9 cellular contexts compared by ENCODE assay signal in the genomic region with DNA sequence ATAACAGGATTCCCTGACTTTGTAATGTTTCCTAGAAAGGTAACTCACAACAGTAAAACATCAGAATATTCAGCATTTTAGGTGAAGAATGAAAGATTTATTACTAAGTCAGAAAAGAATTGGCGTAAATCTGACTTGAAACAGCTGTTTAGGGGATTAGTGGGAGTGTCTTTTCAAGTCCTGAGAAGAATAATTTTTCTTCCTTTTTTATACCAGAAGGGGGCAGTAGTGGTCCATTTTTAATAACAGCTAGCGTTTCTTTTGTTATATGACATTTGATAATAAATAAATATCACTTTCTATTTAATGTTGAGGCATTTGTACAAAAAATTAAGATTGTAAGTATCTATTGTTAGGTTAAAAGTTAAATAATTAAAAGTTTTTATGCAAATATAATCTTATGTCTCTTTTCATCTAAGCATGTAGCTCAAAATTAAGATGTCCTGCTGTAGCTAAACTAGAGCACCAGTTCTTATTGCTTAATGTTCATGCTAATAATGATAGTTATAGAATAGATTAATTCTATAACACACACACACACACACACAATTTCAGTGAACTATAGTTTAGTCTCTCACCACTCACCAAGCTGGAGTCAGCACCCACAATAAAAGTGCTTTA.
DNase-seq lines count a peak whose midpoint lies in the region; ATAC-seq and TF ChIP-seq lines count a peak whose summit lies in the region.
"Had no signal": no experiment of that assay in that cellular context is flagged by ENCODE, and none has a peak within 500 bp of the region (broad histone marks: within the 10 kb centered on the region; RNA-seq: fewer than 3 reads in every experiment).

No MANE protein-coding gene starts in this region.

- H3K4me1 ChIP-seq in PC-3 (ENCODE audit: insufficient read depth, low read length) (no peaks in the 10 kb centered on the region), esophagus muscularis mucosa (peaks cover 0 to 4% (median 0%) of the 10 kb centered on the region in 4 donors)

- no peaks in the 10 kb centered on the region for H3K9me3 ChIP-seq in PC-3 (ENCODE audit: low read length)
- H3K9me3 ChIP-seq in esophagus muscularis mucosa = no peaks in the 10 kb centered on the region

- H3K27me3 Mint-ChIP-seq in activated CD8-positive, alpha-beta T cell treated with anti-CD3 and anti-CD28 coated beads for 36 hours = no peaks in the 10 kb centered on the region
- H3K27me3 Mint-ChIP-seq in activated CD8-positive, alpha-beta T cell treated with anti-CD3 and anti-CD28 coated beads, Interleukin-2, amount 10 ng/mL, durations not matched to agents 7 days and 5 days (ENCODE audit: low read depth) = no peaks in the 10 kb centered on the region

- no TSS peak for BruUV-seq in PC-3 (replicated peaks; lab: Mats Ljungman, UMichigan)

- H3K4me3 ChIP-seq in PC-3 (ENCODE audit: low read length) (no peak overlapping the region), esophagus muscularis mucosa (no peak overlapping the region)

- H3K9me3 Mint-ChIP-seq in activated CD8-positive, alpha-beta T cell treated with anti-CD3 and anti-CD28 coated beads for 36 hours = no peaks in the 10 kb centered on the region
- H3K9me3 Mint-ChIP-seq in activated CD8-positive, alpha-beta T cell treated with anti-CD3 and anti-CD28 coated beads, Interleukin-2, amount 10 ng/mL, durations not matched to agents 7 days and 5 days (ENCODE audit: insufficient read depth) = no peaks in the 10 kb centered on the region
- H3K9me3 Mint-ChIP-seq: stimulated activated naive CD8-positive, alpha-beta T cell treated with anti-CD3 and anti-CD28 coated beads, Interleukin-15, Interleukin-2, amounts not matched to agents 100 ng/mL and 50 ng/mL, for 24 hours had no signal

- TF ChIP-seq EP300 in esophagus muscularis mucosa (IDR thresholded peaks at IDR 0.05) = no peak

- TF ChIP-seq CTCF in activated CD8-positive, alpha-beta T cell treated with anti-CD3 and anti-CD28 coated beads for 36 hours (IDR thresholded peaks at IDR 0.05) = peak; percentile 77
- TF ChIP-seq CTCF in PC-3 (conservative IDR thresholded peaks at IDR 0.05; ENCODE audit: low read depth, low read length) (peak; percentile 79), esophagus muscularis mucosa (IDR thresholded peaks at IDR 0.05) (peak; percentile 13 to 54 (median 51))

- no peaks in the 10 kb centered on the region for H3K79me2 ChIP-seq in PC-3 (ENCODE audit: low read length)

- no peak for DNase-seq in activated CD8-positive, alpha-beta T cell treated with anti-CD3 and anti-CD28 coated beads for 36 hours
- DNase-seq in activated CD8-positive, alpha-beta T cell treated with anti-CD3 and anti-CD28 coated beads, Interleukin-2, amount 10 ng/mL, durations not matched to agents 7 days and 5 days = no peak
- DNase-seq in HT-29 (ENCODE audit: low spot score) (peak; percentile 83), PC-3 (peak; percentile 87), esophagus muscularis mucosa (ENCODE audit: extremely low spot score) (no peak), renal cortical epithelial cell (ENCODE audit: low read depth) (peak; percentile 41)
- DNase-seq in stimulated activated CD4-positive, alpha-beta T cell treated with anti-CD3 and anti-CD28 coated beads, Interleukin-1b, Interleukin-23, amount 100 ng/mL, for 48 hours = no peak

- intact Hi-C loops in activated CD8-positive, alpha-beta T cell treated with anti-CD3 and anti-CD28 coated beads for 36 hours (cut with micrococcal nuclease) = no loop called here
- intact Hi-C loops in PC-3 (cut with micrococcal nuclease) (loop anchor here (1.0 to 10.0 kb wide), 7 partner anchors 141 to 665 kb away; no protein-coding TSS in a partner anchor), esophagus muscularis mucosa (cut with DNase I) (no loop called here)

- no peak overlapping the region for H3K4me2 ChIP-seq in PC-3 (ENCODE audit: low read length)

- H3K36me3 Mint-ChIP-seq in activated CD8-positive, alpha-beta T cell treated with anti-CD3 and anti-CD28 coated beads for 36 hours (ENCODE audit: low read depth) = no peaks in the 10 kb centered on the region
- no peaks in the 10 kb centered on the region for H3K36me3 Mint-ChIP-seq in activated CD8-positive, alpha-beta T cell treated with anti-CD3 and anti-CD28 coated beads, Interleukin-2, amount 10 ng/mL, durations not matched to agents 7 days and 5 days (ENCODE audit: low read depth)

- no peak overlapping the region for H2AFZ ChIP-seq in PC-3 (ENCODE audit: low read length)

- H3K9ac ChIP-seq in PC-3 (ENCODE audit: low read length) = no peak overlapping the region

- TF ChIP-seq POLR2A in esophagus muscularis mucosa (IDR thresholded peaks at IDR 0.05; ENCODE audit: low read depth) = no peak

- H3K27me3 ChIP-seq in PC-3 (ENCODE audit: low read length) (peaks cover 11% of the 10 kb centered on the region; the same call in 1 of the 2 replicates), esophagus muscularis mucosa (no peaks in the 10 kb centered on the region)

- no peaks in the 10 kb centered on the region for H4K20me1 ChIP-seq in PC-3 (ENCODE audit: low read length)

- no peaks in the 10 kb centered on the region for H3K36me3 ChIP-seq in PC-3 (ENCODE audit: low read depth, low read length)
- H3K36me3 ChIP-seq in esophagus muscularis mucosa = no peaks in the 10 kb centered on the region

- H3F3A ChIP-seq in PC-3 (ENCODE audit: low read length, unreplicated experiment) = no peaks in the 10 kb centered on the region

- no peak for ATAC-seq in activated CD8-positive, alpha-beta T cell treated with anti-CD3 and anti-CD28 coated beads for 36 hours
- no peak for ATAC-seq in activated CD8-positive, alpha-beta T cell treated with anti-CD3 and anti-CD28 coated beads, Interleukin-2, amount 10 ng/mL, durations not matched to agents 7 days and 5 days
- ATAC-seq in PC-3 (peak; percentile 60), GM19463 (IDR thresholded peaks at IDR 0.05; ENCODE audit: unreplicated experiment) (no peak)

- H3K9me2 ChIP-seq in PC-3 (replicated peaks; ENCODE audit: low read length) = no peaks in the 10 kb centered on the region

- no peaks in the 10 kb centered on the region for H3K4me1 Mint-ChIP-seq in activated CD8-positive, alpha-beta T cell treated with anti-CD3 and anti-CD28 coated beads for 36 hours (ENCODE audit: low read depth)
- H3K4me1 Mint-ChIP-seq in activated CD8-positive, alpha-beta T cell treated with anti-CD3 and anti-CD28 coated beads, Interleukin-2, amount 10 ng/mL, durations not matched to agents 7 days and 5 days (ENCODE audit: low read depth) = no peaks in the 10 kb centered on the region

- H3K27ac Mint-ChIP-seq in activated CD8-positive, alpha-beta T cell treated with anti-CD3 and anti-CD28 coated beads for 36 hours = no peak overlapping the region
- no peak overlapping the region for H3K27ac Mint-ChIP-seq in activated CD8-positive, alpha-beta T cell treated with anti-CD3 and anti-CD28 coated beads, Interleukin-2, amount 10 ng/mL, durations not matched to agents 7 days and 5 days
- H3K27ac Mint-ChIP-seq: stimulated activated naive CD8-positive, alpha-beta T cell treated with anti-CD3 and anti-CD28 coated beads, Interleukin-15, Interleukin-2, amounts not matched to agents 100 ng/mL and 50 ng/mL, for 24 hours had no signal

- WGBS in esophagus muscularis mucosa = 10% methylated on average over 2 of the region's 2 CpGs

- CTCF ChIA-PET in activated CD8-positive, alpha-beta T cell treated with anti-CD3 and anti-CD28 coated beads for 36 hours (lab: Charles Lee) = interaction anchor here (0.7 to 3.0 kb wide), 19 partner anchors 10 to 288 kb away, joined by 3 to 24 read pairs (median 4); no protein-coding TSS in a partner anchor
- CTCF ChIA-PET in activated CD8-positive, alpha-beta T cell treated with anti-CD3 and anti-CD28 coated beads, Interleukin-2, amount 10 ng/mL, durations not matched to agents 7 days and 5 days (lab: Charles Lee) = interaction anchor here (0.8 to 3.4 kb wide), 6 partner anchors 9 to 776 kb away, joined by 3 to 19 read pairs (median 4); no protein-coding TSS in a partner anchor
- CTCF ChIA-PET in PC-3 (lab: Charles Lee) = interaction anchor here (0.6 to 1.7 kb wide), 7 partner anchors 143 to 581 kb away, joined by 3 to 6 read pairs (median 3); no protein-coding TSS in a partner anchor

- H3K4me3 Mint-ChIP-seq in activated CD8-positive, alpha-beta T cell treated with anti-CD3 and anti-CD28 coated beads for 36 hours = no peak overlapping the region
- H3K4me3 Mint-ChIP-seq in activated CD8-positive, alpha-beta T cell treated with anti-CD3 and anti-CD28 coated beads, Interleukin-2, amount 10 ng/mL, durations not matched to agents 7 days and 5 days = no peak overlapping the region
- H3K4me3 Mint-ChIP-seq: stimulated activated naive CD8-positive, alpha-beta T cell treated with anti-CD3 and anti-CD28 coated beads, Interleukin-15, Interleukin-2, amounts not matched to agents 100 ng/mL and 50 ng/mL, for 24 hours had no signal

- H3K27ac ChIP-seq in PC-3 (ENCODE audit: low read length) (no peak overlapping the region), esophagus muscularis mucosa (replicated peaks in 1 of 4) (no peak overlapping the region)

- POLR2A ChIA-PET in activated CD8-positive, alpha-beta T cell treated with anti-CD3 and anti-CD28 coated beads for 36 hours (lab: Charles Lee) = no interaction called here
- POLR2A ChIA-PET in activated CD8-positive, alpha-beta T cell treated with anti-CD3 and anti-CD28 coated beads, Interleukin-2, amount 10 ng/mL, durations not matched to agents 7 days and 5 days (lab: Charles Lee) = no interaction called here
- POLR2A ChIA-PET in PC-3 (lab: Charles Lee; ENCODE audit: unreplicated experiment) = interaction anchor here (0.7 kb wide), 1 partner anchor 783 kb away, joined by 7 read pairs; no protein-coding TSS in a partner anchor

Comparison
In these comparisons a context has a peak if more than half of its experiments do, and no peak if none do; other contexts are left out.
1. DNase-seq: peak in HT-29 (single experiment), PC-3 (single experiment) and renal cortical epithelial cell (single experiment); none in activated CD8-positive, alpha-beta T cell treated with anti-CD3 and anti-CD28 coated beads for 36 hours (single experiment), activated CD8-positive, alpha-beta T cell treated with anti-CD3 and anti-CD28 coated beads, Interleukin-2, amount 10 ng/mL, durations not matched to agents 7 days and 5 days (single experiment), esophagus muscularis mucosa (single experiment) and stimulated activated CD4-positive, alpha-beta T cell treated with anti-CD3 and anti-CD28 coated beads, Interleukin-1b, Interleukin-23, amount 100 ng/mL, for 48 hours (single experiment).
2. Peak in every context shown above with its lines, with median percentiles within 50 percentile points of each other: CTCF ChIP-seq.